ENCODE assay signal across 1 cellular context in genomic region chr17:17926840-17927449, GRCh38.
TF ChIP-seq lines count a peak whose summit lies in the region.

No MANE protein-coding gene starts in this region.

TF ChIP-seq in IMR-90, 13 proteins besides CTCF, POLR2A, EP300 and RAD21 (continued from another document):
- TF ChIP-seq CEBPB (IDR thresholded peaks at IDR 0.05; ENCODE audit: low read depth, low read length): no peak
- no peak for TF ChIP-seq SMC3 (IDR thresholded peaks at IDR 0.05; ENCODE audit: low read depth, low read length)
- no peak for TF ChIP-seq FOS (IDR thresholded peaks at IDR 0.05; ENCODE audit: low read depth, low read length)
- TF ChIP-seq NFE2L2 (IDR thresholded peaks at IDR 0.05; ENCODE audit: low read depth, low read length): no peak
- TF ChIP-seq USF2 (IDR thresholded peaks at IDR 0.05; ENCODE audit: low read depth, low read length): no peak
- TF ChIP-seq MAFK (IDR thresholded peaks at IDR 0.05; ENCODE audit: low read depth, low read length): no peak
- TF ChIP-seq BHLHE40 (IDR thresholded peaks at IDR 0.05; ENCODE audit: low read depth, low read length): no peak
- no peak for TF ChIP-seq CHD1 (IDR thresholded peaks at IDR 0.05; ENCODE audit: low read depth, low read length)
